ENCODE assay signal across 2 cellular contexts in genomic region chr12:108282160-108282559, GRCh38.
TF ChIP-seq lines count a peak whose summit lies in the region.

No MANE protein-coding gene starts in this region.

TF ChIP-seq in HepG2, 621 proteins besides CTCF, POLR2A, EP300 and RAD21:
- TF ChIP-seq MAFF (IDR thresholded peaks at IDR 0.05; ENCODE audit: low read depth, low read length) (peak; percentile 92), KDM3A (CRISPR knock-in tag; IDR thresholded peaks at IDR 0.05; ENCODE audit: low read depth) (no peak), MAFK (conservative IDR thresholded peaks at IDR 0.05 in 1 of 2, IDR thresholded peaks at IDR 0.05 in 1 of 2; ENCODE audit: low read length in 2 of 2) (peak; percentile 92 to 93)

TF ChIP-seq in K562, 482 proteins besides CTCF, POLR2A, EP300 and RAD21:
- TF ChIP-seq RBBP5 (IDR thresholded peaks at IDR 0.05; ENCODE audit: borderline replicate concordance, insufficient read depth, low read length, poor library complexity, severe bottlenecking): no peak
- no peak for TF ChIP-seq ZNF184 (CRISPR knock-in tag; IDR thresholded peaks at IDR 0.05)
- TF ChIP-seq MAFK (IDR thresholded peaks at IDR 0.05; ENCODE audit: low read length): peak; percentile 80
- TF ChIP-seq CREM (IDR thresholded peaks at IDR 0.05; ENCODE audit: low read depth): no peak
- TF ChIP-seq STAT5B (CRISPR knock-in tag; IDR thresholded peaks at IDR 0.05): no peak
- peak; percentile 87 for TF ChIP-seq MAFF (IDR thresholded peaks at IDR 0.05; ENCODE audit: low read length)
- no peak for TF ChIP-seq CREBBP (IDR thresholded peaks at IDR 0.05; ENCODE audit: low read depth, low read length)
- TF ChIP-seq GABPB2 (CRISPR knock-in tag; conservative IDR thresholded peaks at IDR 0.05): no peak
- TF ChIP-seq HLTF (IDR thresholded peaks at IDR 0.05): no peak
- TF ChIP-seq CXXC5 (CRISPR knock-in tag; IDR thresholded peaks at IDR 0.05): no peak
- TF ChIP-seq BDP1 (IDR thresholded peaks at IDR 0.05; ENCODE audit: insufficient read depth, insufficient read length): no peak
- TF ChIP-seq BRD9 (IDR thresholded peaks at IDR 0.05; ENCODE audit: low read depth, partially characterized antibody): no peak
- TF ChIP-seq MAFG (tag; conservative IDR thresholded peaks at IDR 0.05): peak; percentile 86
- TF ChIP-seq ZNF79 (CRISPR knock-in tag; IDR thresholded peaks at IDR 0.05; ENCODE audit: low read depth): no peak
- no peak for TF ChIP-seq ZNF740 (CRISPR knock-in tag; IDR thresholded peaks at IDR 0.05)
- TF ChIP-seq ZNF740 (tag; IDR thresholded peaks at IDR 0.05): no peak
- no peak for TF ChIP-seq FOXK1 (CRISPR knock-in tag; IDR thresholded peaks at IDR 0.05; ENCODE audit: borderline replicate concordance)
- TF ChIP-seq HSF4 (CRISPR knock-in tag; IDR thresholded peaks at IDR 0.05; ENCODE audit: borderline replicate concordance): no peak
- no peak for TF ChIP-seq E4F1 (CRISPR knock-in tag; IDR thresholded peaks at IDR 0.05; ENCODE audit: borderline replicate concordance)
- TF ChIP-seq C11orf30 (IDR thresholded peaks at IDR 0.05; ENCODE audit: low read depth): peak; percentile 80
- TF ChIP-seq ZNF24 (IDR thresholded peaks at IDR 0.05): no peak
- no peak for TF ChIP-seq RUNX1 (IDR thresholded peaks at IDR 0.05; ENCODE audit: low read depth)
- peak; percentile 88 for TF ChIP-seq ZNF316 (IDR thresholded peaks at IDR 0.05)
